12 cellular contexts compared by ENCODE assay signal in the genomic region with DNA sequence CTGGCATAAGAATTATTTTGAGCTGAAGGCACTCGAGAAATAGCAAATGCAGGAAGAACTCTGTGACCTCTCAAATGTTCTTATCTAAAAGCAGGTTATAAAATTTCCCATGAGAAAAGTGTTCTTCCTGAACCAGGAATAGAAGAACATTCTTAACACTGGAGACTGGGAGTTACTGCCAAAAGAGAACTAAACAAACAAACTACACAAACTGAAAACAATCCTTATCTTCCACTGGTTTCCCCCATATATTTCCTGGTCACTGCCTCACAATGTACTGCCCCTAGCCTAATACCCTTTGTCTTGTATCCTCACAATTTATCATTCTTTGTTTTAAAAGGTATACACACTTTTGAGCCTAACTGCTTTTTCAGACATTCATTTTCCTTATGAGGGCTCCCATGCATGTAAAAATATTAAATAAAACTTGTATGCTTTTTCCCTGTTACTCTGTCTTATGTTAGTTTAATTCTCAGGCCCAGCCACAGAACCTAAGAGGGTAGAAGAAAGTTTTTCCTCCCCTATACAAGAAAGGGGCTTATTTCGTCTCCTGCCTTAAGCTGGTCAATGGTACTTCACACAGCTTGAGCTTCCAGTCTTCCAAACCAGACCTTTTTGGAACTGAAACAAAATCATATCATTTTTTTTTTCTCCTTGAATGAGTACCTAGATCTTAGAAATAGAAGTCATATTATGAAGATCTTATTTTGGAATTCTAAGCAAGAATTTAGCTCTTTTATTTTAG.
DNase-seq lines count a peak whose midpoint lies in the region; ATAC-seq and TF ChIP-seq lines count a peak whose summit lies in the region.
"Had no signal": no experiment of that assay in that cellular context is flagged by ENCODE, and none has a peak within 500 bp of the region (broad histone marks: within the 10 kb centered on the region; RNA-seq: fewer than 3 reads in every experiment).

No MANE protein-coding gene starts in this region.

- no peaks in the 10 kb centered on the region for H3K4me1 ChIP-seq in mesodermal cell (ENCODE audit: control insufficient read depth, insufficient read depth, low read length, poor library complexity, severe bottlenecking)
- H3K4me1 ChIP-seq: esophagus squamous epithelium had no signal

- intact Hi-C loops in natural killer cell (cut with micrococcal nuclease): no loop called here

- H3K36me3 Mint-ChIP-seq in activated T-helper 17 cell treated with anti-CD3 and anti-CD28 coated beads, Interleukin-2, amount 50 U/mL, for 72 hours (ENCODE audit: low read depth): no peaks in the 10 kb centered on the region
- H3K36me3 Mint-ChIP-seq in natural killer cell: no peaks in the 10 kb centered on the region

- peak overlapping the region; percentile 26 for H3K27ac ChIP-seq in mesodermal cell (ENCODE audit: low read depth, low read length, severe bottlenecking)
- H3K27ac ChIP-seq: esophagus squamous epithelium had no signal

- no peaks in the 10 kb centered on the region for H3K27me3 Mint-ChIP-seq in activated T-helper 17 cell treated with anti-CD3 and anti-CD28 coated beads, Interleukin-2, amount 50 U/mL, for 72 hours
- no peaks in the 10 kb centered on the region for H3K27me3 Mint-ChIP-seq in natural killer cell (ENCODE audit: low read depth in 2 of 2)

- H3K4me3 Mint-ChIP-seq in activated T-helper 17 cell treated with anti-CD3 and anti-CD28 coated beads, Interleukin-2, amount 50 U/mL, for 72 hours: no peak overlapping the region
- H3K4me3 Mint-ChIP-seq in natural killer cell: no peak overlapping the region

- no peaks in the 10 kb centered on the region for H3K4me1 Mint-ChIP-seq in activated T-helper 17 cell treated with anti-CD3 and anti-CD28 coated beads, Interleukin-2, amount 50 U/mL, for 72 hours
- H3K4me1 Mint-ChIP-seq in natural killer cell: peaks cover 5 to 6% of the 10 kb centered on the region in 2 donors

- no peak for TF ChIP-seq CTCF in natural killer cell (IDR thresholded peaks at IDR 0.05)

- WGBS in mesodermal cell (ENCODE audit: insufficient coverage in 2 of 2), 2 experiments: 60% methylated on average over 1 of the region's 2 CpGs; no CpG with 5 or more reads in 1 of the 2 experiments

- DNase-seq in NCI-H1930 (lab: John Stamatoyannopoulos, UW): no peak
- no peak for DNase-seq in amniotic stem cell (lab: John Stamatoyannopoulos, UW)
- no peak for DNase-seq in natural killer cell
- DNase-seq: DMS 273 treated with DMSO at 0.1 percent for 48 hours; esophagus squamous epithelium; SHP77 treated with DMSO at 0.1 percent for 48 hours; stimulated activated CD4-positive, alpha-beta T cell treated with anti-CD3 and anti-CD28 coated beads, Interleukin-2, amount 100 ng/mL, for 48 hours had no signal

- H3K27ac Mint-ChIP-seq in activated T-helper 17 cell treated with anti-CD3 and anti-CD28 coated beads, Interleukin-2, amount 50 U/mL, for 72 hours: no peak overlapping the region
- H3K27ac Mint-ChIP-seq in natural killer cell: no peak overlapping the region

- ATAC-seq in GM19043 (IDR thresholded peaks at IDR 0.05; ENCODE audit: low read depth, unreplicated experiment) (peak; percentile 31), HG02610 (IDR thresholded peaks at IDR 0.05; ENCODE audit: unreplicated experiment) (peak; percentile 34), HG03469 (IDR thresholded peaks at IDR 0.05; ENCODE audit: unreplicated experiment) (peak; percentile 30), natural killer cell (no peak)
- ATAC-seq in activated T-helper 17 cell treated with anti-CD3 and anti-CD28 coated beads, Interleukin-2, amount 50 U/mL, for 72 hours (replicated peaks): no peak

- no peak overlapping the region for H3K4me3 ChIP-seq in mesodermal cell (ENCODE audit: extremely low read depth, insufficient read depth, low read length, poor library complexity, severe bottlenecking)
- H3K4me3 ChIP-seq: esophagus squamous epithelium had no signal

- H3K36me3 ChIP-seq in mesodermal cell (ENCODE audit: control insufficient read depth, insufficient read depth, low read length): no peaks in the 10 kb centered on the region
- H3K36me3 ChIP-seq: esophagus squamous epithelium had no signal

- no peaks in the 10 kb centered on the region for H3K9me3 ChIP-seq in mesodermal cell (ENCODE audit: control insufficient read depth, low read length)
- H3K9me3 ChIP-seq: esophagus squamous epithelium had no signal

- H3K9me3 Mint-ChIP-seq in activated T-helper 17 cell treated with anti-CD3 and anti-CD28 coated beads, Interleukin-2, amount 50 U/mL, for 72 hours: no peaks in the 10 kb centered on the region
- no peaks in the 10 kb centered on the region for H3K9me3 Mint-ChIP-seq in natural killer cell

Comparison
In these comparisons a context has a peak if more than half of its experiments do, and no peak if none do; other contexts are left out.
1. ATAC-seq: peak in GM19043 (single experiment), HG02610 (single experiment) and HG03469 (single experiment); none in activated T-helper 17 cell treated with anti-CD3 and anti-CD28 coated beads, Interleukin-2, amount 50 U/mL, for 72 hours (single experiment) and natural killer cell (0 of 3).